ENCODE assay signal across 8 cellular contexts in genomic region chr6:4055420-4056041, GRCh38. TPM values are rescaled to one million over a fixed set of nuclear protein-coding genes. Genes with fewer than 3 reads are reported as not detected.
A peak's percentile ranks its signal among the peaks of the same experiment; 100 is the strongest.
DNase-seq lines count a peak whose midpoint lies in the region; ATAC-seq lines count a peak whose summit lies in the region.

No MANE protein-coding gene starts in this region.

- peaks cover 21% of the 10 kb centered on the region for H3K4me1 Mint-ChIP-seq in T-helper 1 cell treated with Interleukin-12 subunit alpha and Interleukin-12 subunit beta and Interleukin-4 antibody, amounts not matched to agents 30 μg/mL and 1 μg/mL, for 36 hours (ENCODE audit: low read depth)

- peaks cover 49% of the 10 kb centered on the region for H3K36me3 Mint-ChIP-seq in T-helper 1 cell treated with Interleukin-12 subunit alpha and Interleukin-12 subunit beta and Interleukin-4 antibody, amounts not matched to agents 30 μg/mL and 1 μg/mL, for 36 hours (ENCODE audit: low read depth)

- H3K4me3 ChIP-seq in ACC112 (ENCODE audit: low read depth, low read length) (no peak overlapping the region), GM23248 (no peak overlapping the region), skeletal muscle satellite cell (ENCODE audit: low read length) (no peak overlapping the region)

- no peak overlapping the region for H3K4me3 Mint-ChIP-seq in T-helper 1 cell treated with Interleukin-12 subunit alpha and Interleukin-12 subunit beta and Interleukin-4 antibody, amounts not matched to agents 30 μg/mL and 1 μg/mL, for 36 hours

- H3K4me1 ChIP-seq in ACC112 (ENCODE audit: control insufficient read depth, insufficient read depth, low read length, unreplicated experiment) (peaks cover 48% of the 10 kb centered on the region), GM23248 (ENCODE audit: insufficient read depth) (peaks cover 45% of the 10 kb centered on the region), skeletal muscle satellite cell (ENCODE audit: control insufficient read depth, insufficient read depth, low read length) (peaks cover 39% of the 10 kb centered on the region)

- H3K27ac ChIP-seq in ACC112 (ENCODE audit: low read depth, low read length) (peak overlapping the region; percentile 47), GM23248 (peak overlapping the region; percentile 40)

- H3K79me2 ChIP-seq in ACC112 (ENCODE audit: control insufficient read depth, insufficient read depth, low read length, unreplicated experiment) (peaks cover 11% of the 10 kb centered on the region), GM23248 (ENCODE audit: insufficient read depth) (peaks cover 44% of the 10 kb centered on the region)

- H3K27me3 ChIP-seq in ACC112 (ENCODE audit: insufficient read depth, low read length) (no peaks in the 10 kb centered on the region), GM23248 (replicated peaks; ENCODE audit: insufficient read depth) (no peaks in the 10 kb centered on the region), skeletal muscle satellite cell (ENCODE audit: control insufficient read depth, insufficient read depth, low read length) (no peaks in the 10 kb centered on the region)

- H3K27me3 Mint-ChIP-seq in T-helper 1 cell treated with Interleukin-12 subunit alpha and Interleukin-12 subunit beta and Interleukin-4 antibody, amounts not matched to agents 30 μg/mL and 1 μg/mL, for 36 hours (ENCODE audit: low read depth), result no peaks in the 10 kb centered on the region

- 4% methylated on average over 2 of the region's 2 CpGs for WGBS in GM23248 (ENCODE audit: low coverage in 1 of 2, low lambda C conversion rate in 2 of 2, missing lambda C conversion rate in 2 of 2), 2 experiments

- ATAC-seq in HG02981 (IDR thresholded peaks at IDR 0.05; ENCODE audit: unreplicated experiment) (no peak), GM21786 (IDR thresholded peaks at IDR 0.05; ENCODE audit: unreplicated experiment) (no peak)

- H3K9ac ChIP-seq in GM23248, result peak overlapping the region; percentile 18
- peak overlapping the region; percentile 20 for H3K9ac ChIP-seq in skeletal muscle satellite cell (ENCODE audit: low read depth, low read length)

- H3K36me3 ChIP-seq in ACC112 (ENCODE audit: insufficient read depth, low read length) (peaks cover 38% of the 10 kb centered on the region), GM23248 (ENCODE audit: low read depth) (peaks cover 58% of the 10 kb centered on the region), skeletal muscle satellite cell (ENCODE audit: insufficient read depth, low read length) (peaks cover 62% of the 10 kb centered on the region)

- H4K20me1 ChIP-seq in GM23248 (ENCODE audit: insufficient read depth), result no peaks in the 10 kb centered on the region

- peak overlapping the region; percentile 68 for H3K27ac Mint-ChIP-seq in T-helper 1 cell treated with Interleukin-12 subunit alpha and Interleukin-12 subunit beta and Interleukin-4 antibody, amounts not matched to agents 30 μg/mL and 1 μg/mL, for 36 hours

- DNase-seq in GM23248 (peak; percentile 85), globus pallidus (ENCODE audit: low spot score) (peak; percentile 51), GDM1 (lab: John Stamatoyannopoulos, UW) (no peak)

- H3K9me3 Mint-ChIP-seq in T-helper 1 cell treated with Interleukin-12 subunit alpha and Interleukin-12 subunit beta and Interleukin-4 antibody, amounts not matched to agents 30 μg/mL and 1 μg/mL, for 36 hours, result no peaks in the 10 kb centered on the region

- H3F3A ChIP-seq in GM23248 (ENCODE audit: insufficient read depth), result peaks cover 62% of the 10 kb centered on the region

- H3K9me2 ChIP-seq in GM23248 (ENCODE audit: insufficient read depth), result no peaks in the 10 kb centered on the region

- H3K4me2 ChIP-seq in GM23248 (ENCODE audit: unreplicated experiment), result peak overlapping the region; percentile 9
- H3K4me2 ChIP-seq in skeletal muscle satellite cell (ENCODE audit: low read length), result peak overlapping the region; percentile 34

- in situ Hi-C loops in GM23248 (cut with MboI), result no loop called here

- H2AFZ ChIP-seq in ACC112 (ENCODE audit: low read length, unreplicated experiment), result no peak overlapping the region
- H2AFZ ChIP-seq in GM23248, result no peak overlapping the region

- H3K9me3 ChIP-seq in GM23248 (ENCODE audit: low read depth) (no peaks in the 10 kb centered on the region), skeletal muscle satellite cell (replicated peaks; ENCODE audit: low read length) (no peaks in the 10 kb centered on the region)

RNA-seq across cellular contexts. Expression of gene FAM217A, which starts 23.4 kb away (rescaled TPM):
- not detected in 2 replicates for total RNA-seq in GM23248 (2014; rRNA removed; shearing (Covaris generic))
- not detected in 2 replicates for polyA plus RNA-seq in GM23248 (2016; fragmentation: Nextera tagmentation; extraction: Ambion mirVana)
- not detected in 2 replicates for total RNA-seq in skeletal muscle satellite cell (2012; rRNA removed)
